In genomic region chr10:100847440-100847839, GRCh38 we compare ENCODE assay signal across 13 cellular contexts.
A peak's percentile ranks its signal among the peaks of the same experiment; 100 is the strongest.
DNase-seq lines count a peak whose midpoint lies in the region; ATAC-seq and TF ChIP-seq lines count a peak whose summit lies in the region.
"Had no signal": no experiment of that assay in that cellular context is flagged by ENCODE, and none has a peak within 500 bp of the region (broad histone marks: within the 10 kb centered on the region; RNA-seq: fewer than 3 reads in every experiment).

No MANE protein-coding gene starts in this region.

- POLR2A ChIA-PET in activated CD4-positive, alpha-beta T cell treated with anti-CD3 and anti-CD28 coated beads for 36 hours (lab: Charles Lee), result no interaction called here

- H3K4me3 ChIP-seq in RWPE2 (ENCODE audit: severe bottlenecking), result no peak overlapping the region
- no peak overlapping the region for H3K4me3 ChIP-seq in effector memory CD4-positive, alpha-beta T cell (ENCODE audit: insufficient read depth, low read depth, low read length, poor library complexity, severe bottlenecking)
- H3K4me3 ChIP-seq: prostate gland had no signal

- no peaks in the 10 kb centered on the region for H3K4me1 ChIP-seq in RWPE2 (ENCODE audit: insufficient read depth, poor library complexity, severe bottlenecking)
- H3K4me1 ChIP-seq in effector memory CD4-positive, alpha-beta T cell (ENCODE audit: control insufficient read depth, insufficient read depth, low read length, poor library complexity, severe bottlenecking), result no peaks in the 10 kb centered on the region
- H3K4me1 ChIP-seq: prostate gland had no signal

- no peak for TF ChIP-seq CTCF in RWPE2 (IDR thresholded peaks at IDR 0.05; ENCODE audit: poor library complexity, severe bottlenecking)

- peak; percentile 94 for ATAC-seq in activated CD4-positive, alpha-beta T cell treated with anti-CD3 and anti-CD28 coated beads for 36 hours
- ATAC-seq in RWPE2 (ENCODE audit: low read depth) (peak; percentile 41; the same call in 2 of the 3 replicates), esophagus mucosa (peak; percentile 60)

- H3K9me3 Mint-ChIP-seq in activated CD4-positive, alpha-beta T cell treated with anti-CD3 and anti-CD28 coated beads for 36 hours (ENCODE audit: low read depth), result no peaks in the 10 kb centered on the region
- H3K9me3 Mint-ChIP-seq: memory B cell; stimulated activated naive B cell treated with anti-CD40 and anti-IgM and Interleukin-4, amounts not matched to agents 10 μg/mL and 1 μg/mL and 100 μg/mL, for 72 hours had no signal

- H3K27me3 ChIP-seq in RWPE2 (ENCODE audit: insufficient read depth, poor library complexity, severe bottlenecking), result peaks cover 31% of the 10 kb centered on the region
- peaks cover 8% of the 10 kb centered on the region for H3K27me3 ChIP-seq in effector memory CD4-positive, alpha-beta T cell (replicated peaks; ENCODE audit: control insufficient read depth, insufficient read depth, low read length, poor library complexity, severe bottlenecking)

- peak; percentile 90 for DNase-seq in activated CD4-positive, alpha-beta T cell treated with anti-CD3 and anti-CD28 coated beads for 36 hours
- no peak for DNase-seq in activated CD4-positive, alpha-beta T cell treated with anti-CD3 and anti-CD28 coated beads for 1 hour
- DNase-seq in RWPE2 (ENCODE audit: low spot score) (no peak), dermis blood vessel endothelial cell (no peak), NOMO-1 treated with DMSO at 0.1 percent for 48 hours (lab: John Stamatoyannopoulos, UW; ENCODE audit: unreplicated experiment) (no peak)
- DNase-seq in stimulated activated CD8-positive, alpha-beta memory T cell treated with anti-CD3 and anti-CD28 coated beads, Interleukin-4, amount 100 ng/mL, for 24 hours (ENCODE audit: low read depth), result peak; percentile 30
- DNase-seq in effector memory CD4-positive, alpha-beta T cell, result no peak
- DNase-seq: cortex of kidney; NCI-H510A treated with DMSO at 0.1 percent for 48 hours; stimulated activated naive B cell treated with anti-CD40 and anti-IgM and Interleukin-4, amounts not matched to agents 10 μg/mL and 1 μg/mL and 100 μg/mL, for 72 hours had no signal

- peaks cover 46% of the 10 kb centered on the region for H3K27me3 Mint-ChIP-seq in activated CD4-positive, alpha-beta T cell treated with anti-CD3 and anti-CD28 coated beads for 36 hours

- H3K27ac Mint-ChIP-seq in activated CD4-positive, alpha-beta T cell treated with anti-CD3 and anti-CD28 coated beads for 36 hours, result peak overlapping the region; percentile 85
- H3K27ac Mint-ChIP-seq: memory B cell; stimulated activated naive B cell treated with anti-CD40 and anti-IgM and Interleukin-4, amounts not matched to agents 10 μg/mL and 1 μg/mL and 100 μg/mL, for 72 hours had no signal

- no peaks in the 10 kb centered on the region for H3K36me3 Mint-ChIP-seq in activated CD4-positive, alpha-beta T cell treated with anti-CD3 and anti-CD28 coated beads for 36 hours (ENCODE audit: low read depth)
- H3K36me3 Mint-ChIP-seq: memory B cell; stimulated activated naive B cell treated with anti-CD40 and anti-IgM and Interleukin-4, amounts not matched to agents 10 μg/mL and 1 μg/mL and 100 μg/mL, for 72 hours had no signal

- no peaks in the 10 kb centered on the region for H3K9me3 ChIP-seq in RWPE2 (ENCODE audit: severe bottlenecking)
- H3K9me3 ChIP-seq in effector memory CD4-positive, alpha-beta T cell (ENCODE audit: control insufficient read depth, low read length), result no peaks in the 10 kb centered on the region
- H3K9me3 ChIP-seq: prostate gland had no signal

- H3K4me3 Mint-ChIP-seq in activated CD4-positive, alpha-beta T cell treated with anti-CD3 and anti-CD28 coated beads for 36 hours, result no peak overlapping the region
- H3K4me3 Mint-ChIP-seq: memory B cell; stimulated activated naive B cell treated with anti-CD40 and anti-IgM and Interleukin-4, amounts not matched to agents 10 μg/mL and 1 μg/mL and 100 μg/mL, for 72 hours had no signal

- H3K36me3 ChIP-seq in RWPE2 (ENCODE audit: low read depth), result no peaks in the 10 kb centered on the region
- H3K36me3 ChIP-seq in effector memory CD4-positive, alpha-beta T cell (ENCODE audit: control insufficient read depth, insufficient read depth, low read length), result no peaks in the 10 kb centered on the region
- H3K36me3 ChIP-seq: prostate gland had no signal

- CTCF ChIA-PET in activated CD4-positive, alpha-beta T cell treated with anti-CD3 and anti-CD28 coated beads for 36 hours (lab: Charles Lee), result interaction anchor here (0.5 to 1.4 kb wide), 5 partner anchors 24 to 327 kb away, joined by 3 to 5 read pairs (median 5); partner anchors contain the start of gene HIF1AN

- peaks cover 31% of the 10 kb centered on the region for H3K4me1 Mint-ChIP-seq in activated CD4-positive, alpha-beta T cell treated with anti-CD3 and anti-CD28 coated beads for 36 hours
- H3K4me1 Mint-ChIP-seq: memory B cell had no signal

- no peak overlapping the region for H3K27ac ChIP-seq in RWPE2 (ENCODE audit: poor library complexity, severe bottlenecking)
- no peak overlapping the region for H3K27ac ChIP-seq in effector memory CD4-positive, alpha-beta T cell (ENCODE audit: insufficient read depth, low read length, poor library complexity, severe bottlenecking)
- H3K27ac ChIP-seq: prostate gland had no signal

- intact Hi-C loops in activated CD4-positive, alpha-beta T cell treated with anti-CD3 and anti-CD28 coated beads for 36 hours (cut with DNase I, micrococcal nuclease), result loop anchor here in 1 of 2 experiments (1.0 kb wide), 3 partner anchors 19 to 474 kb away; partner anchors contain the start of gene SLF2

Comparison
In these comparisons a context has a peak if more than half of its experiments do, and no peak if none do; other contexts are left out.
1. DNase-seq: peak in activated CD4-positive, alpha-beta T cell treated with anti-CD3 and anti-CD28 coated beads for 36 hours (single experiment) and stimulated activated CD8-positive, alpha-beta memory T cell treated with anti-CD3 and anti-CD28 coated beads, Interleukin-4, amount 100 ng/mL, for 24 hours (single experiment); none in activated CD4-positive, alpha-beta T cell treated with anti-CD3 and anti-CD28 coated beads for 1 hour (single experiment), RWPE2 (single experiment), effector memory CD4-positive, alpha-beta T cell (0 of 3), dermis blood vessel endothelial cell (single experiment) and NOMO-1 treated with DMSO at 0.1 percent for 48 hours (single experiment).
2. ATAC-seq: peak in every context shown above with its lines; median percentile 94 in activated CD4-positive, alpha-beta T cell treated with anti-CD3 and anti-CD28 coated beads for 36 hours; 60 in esophagus mucosa; 41 in RWPE2.